ENCODE assay signal across 24 cellular contexts in the genomic region with DNA sequence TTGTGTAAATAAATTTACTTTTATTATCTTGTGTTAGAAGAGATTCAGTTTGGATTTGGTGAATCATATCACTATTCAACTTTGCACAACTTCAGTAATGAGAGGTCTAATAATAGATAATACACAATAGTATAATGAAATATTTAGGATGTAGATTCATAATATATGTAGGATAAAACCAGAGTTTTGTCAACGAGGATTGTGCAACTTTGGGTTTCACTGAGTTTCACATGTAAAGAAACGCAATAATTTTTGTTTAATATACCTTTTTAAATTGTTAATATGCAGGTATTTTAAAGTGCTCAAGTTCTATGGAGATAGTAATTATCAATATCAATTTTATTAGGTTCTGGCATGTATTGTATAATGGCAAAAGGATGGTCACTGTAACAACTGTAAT.
"Had no signal": no experiment of that assay in that cellular context is flagged by ENCODE, and none has a peak within 500 bp of the region (broad histone marks: within the 10 kb centered on the region; RNA-seq: fewer than 3 reads in every experiment).

No MANE protein-coding gene starts in this region.

- H3K9me3 ChIP-seq: gastrocnemius medialis, right atrium auricular region, testis, transverse colon, uterus had no signal

- H3K27ac ChIP-seq: gastrocnemius medialis, right atrium auricular region, testis, transverse colon had no signal

- H3K27me3 ChIP-seq: gastrocnemius medialis, right atrium auricular region, testis, transverse colon, uterus had no signal

- FAIRE-seq: bronchial epithelial cell had no signal

- H3K4me3 ChIP-seq: gastrocnemius medialis, lung, right atrium auricular region, testis, transverse colon, uterus had no signal

- ATAC-seq: gastrocnemius medialis; left colon; natural killer cell; stimulated activated naive CD8-positive, alpha-beta T cell treated with anti-CD3 and anti-CD28 coated beads, Interleukin-15, Interleukin-2, amounts not matched to agents 100 U/mL and 50 U/mL, for 24 hours had no signal

- DNase-seq: activated CD4-positive, alpha-beta T cell treated with anti-CD3 and anti-CD28 coated beads for 4 hours; activated CD4-positive, alpha-beta T cell treated with anti-CD3 and anti-CD28 coated beads, Interleukin-2, amount 50 U/mL, for 4 hours; activated effector memory CD4-positive, alpha-beta T cell treated with Interleukin-2 at 50 U/mL for 16 hours; activated naive CD4-positive, alpha-beta T cell treated with Interleukin-2 at 50 U/mL for 16 hours; activated T-cell treated with anti-CD3 and anti-CD28 coated beads for 4 hours; anterior cingulate cortex; effector CD8-positive, alpha-beta T cell; erythroblast; gastrocnemius medialis; glutamatergic neuron; hippocampal formation; kidney; left colon; mesendoderm; natural killer cell; stimulated activated CD4-positive, alpha-beta T cell treated with anti-CD3 and anti-CD28 coated beads, Interleukin-12 subunit alpha, Interleukin-12 subunit beta, amount 100 ng/mL, for 4 hours; stimulated activated CD4-positive, alpha-beta T cell treated with anti-CD3 and anti-CD28 coated beads, Interleukin-4, amount 100 ng/mL, for 1 hour; stimulated activated naive CD8-positive, alpha-beta T cell treated with anti-CD3 and anti-CD28 coated beads, Interleukin-15, Interleukin-2, amounts not matched to agents 100 U/mL and 50 U/mL, for 24 hours; testis; transverse colon; uterus had no signal

- H3K4me1 ChIP-seq: gastrocnemius medialis, testis, transverse colon, uterus had no signal

- H3K36me3 ChIP-seq: gastrocnemius medialis, right atrium auricular region, transverse colon, uterus had no signal
